In genomic region chr18:13159579-13159978, GRCh38 we compare ENCODE assay signal across 8 cellular contexts. TPM values are rescaled to one million over a fixed set of nuclear protein-coding genes. Genes with fewer than 3 reads are reported as not detected.
DNase-seq lines count a peak whose midpoint lies in the region; TF ChIP-seq lines count a peak whose summit lies in the region.

No MANE protein-coding gene starts in this region.

- H3K56ac ChIP-seq in H9 (ENCODE audit: insufficient read length, low read depth, low read length) = no peak overlapping the region

- no peak overlapping the region for H4K8ac ChIP-seq in H9 (replicated peaks; ENCODE audit: insufficient read length, low read depth, low read length)

- H3K27ac Mint-ChIP-seq in H9 = no peak overlapping the region

- H3K27me3 ChIP-seq in H9 (ENCODE audit: insufficient read depth, low read length) (no peaks in the 10 kb centered on the region), iPS DF 6.9 (ENCODE audit: control insufficient read depth, insufficient read depth, low read length) (peaks cover 1% of the 10 kb centered on the region; the same call in 1 of the 2 replicates), spleen (replicated peaks in 1 of 7) (no peaks in the 10 kb centered on the region)

- no CpG with 5 or more reads among the region's 5 CpGs for WGBS in H9 (ENCODE audit: extremely low coverage, insufficient read length, low lambda C conversion rate)
- WGBS in iPS DF 6.9 (ENCODE audit: insufficient coverage, insufficient read length) = no CpG with 5 or more reads among the region's 5 CpGs
- 39 to 53% (median 43%) methylated on average over 5 of the region's 5 CpGs for WGBS in spleen, 5 donors

- no peak overlapping the region for H2BK120ac ChIP-seq in H9 (ENCODE audit: low read depth, low read length, poor library complexity, severe bottlenecking)

- H3K9ac ChIP-seq in H9 (ENCODE audit: extremely low read depth, insufficient read length, low read length) = no peak overlapping the region

- no peak overlapping the region for H3K4me3 Mint-ChIP-seq in H9

- H3K79me2 ChIP-seq in H9 (ENCODE audit: insufficient read depth, low read length) = no peaks in the 10 kb centered on the region

- no peak overlapping the region for H3K4me2 ChIP-seq in H9 (ENCODE audit: insufficient read depth, insufficient read length, low read length)

- H3K27ac ChIP-seq in H9 (ENCODE audit: insufficient read length, low read depth, low read length) = no peak overlapping the region
- H3K27ac ChIP-seq in iPS DF 6.9 (ENCODE audit: low read length) = no peak overlapping the region
- no peak overlapping the region for H3K27ac ChIP-seq in spleen

- no peak overlapping the region for H2BK5ac ChIP-seq in H9 (ENCODE audit: insufficient read length, low read length)

- H4K5ac ChIP-seq in H9 (ENCODE audit: insufficient read length, low read depth, low read length) = no peak overlapping the region

- H3K4me3 ChIP-seq in iPS DF 6.9 (ENCODE audit: low read length) (no peak overlapping the region), spleen (no peak overlapping the region)

- TF ChIP-seq POLR2A in spleen (IDR thresholded peaks at IDR 0.05) = no peak

- TF ChIP-seq CTCF in H9 (conservative IDR thresholded peaks at IDR 0.05) (peak; percentile 87), spleen (IDR thresholded peaks at IDR 0.05 in 8 of 11, conservative IDR thresholded peaks at IDR 0.05 in 3 of 11) (peak; percentile 60 to 95 (median 85))

- no peak overlapping the region for H4K91ac ChIP-seq in H9 (ENCODE audit: insufficient read length, low read depth, low read length)

- H3K4me1 ChIP-seq in H9 (ENCODE audit: insufficient read depth, low read length) (no peaks in the 10 kb centered on the region), iPS DF 6.9 (ENCODE audit: control insufficient read depth, insufficient read depth, low read length) (no peaks in the 10 kb centered on the region; the same call in 1 of the 2 replicates), spleen (peaks cover 0 to 4% (median 1%) of the 10 kb centered on the region in 6 donors)

- H2AFZ ChIP-seq in H9 (ENCODE audit: low read length) = no peak overlapping the region

- H3K9me3 ChIP-seq in H9 (ENCODE audit: control insufficient read depth, low read depth, low read length) (no peaks in the 10 kb centered on the region), iPS DF 6.9 (ENCODE audit: control insufficient read depth, insufficient read depth, low read length) (no peaks in the 10 kb centered on the region), spleen (peaks cover 0 to 46% (median 42%) of the 10 kb centered on the region in 8 donors)

- no peaks in the 10 kb centered on the region for H3K36me3 ChIP-seq in iPS DF 6.9 (ENCODE audit: control insufficient read depth, insufficient read depth, low read length)
- H3K36me3 ChIP-seq in spleen = no peaks in the 10 kb centered on the region

- H3K14ac ChIP-seq in H9 (ENCODE audit: insufficient read depth, low read length) = no peak overlapping the region

- no peak overlapping the region for H3K23ac ChIP-seq in H9 (ENCODE audit: insufficient read length, low read depth, low read length)

- DNase-seq in COLO829 (ENCODE audit: low spot score) = peak; percentile 89
- peak; percentile 48 for DNase-seq in H9
- peak; percentile 52 for DNase-seq in NCI-H460 (ENCODE audit: extremely low read depth, low read depth)
- DNase-seq in astrocyte of the hippocampus (ENCODE audit: low read depth, low spot score) = peak; percentile 77
- DNase-seq in iPS DF 6.9 (ENCODE audit: low read depth, low spot score) = peak; percentile 63
- no peak for DNase-seq in spleen
- no peak for DNase-seq in stimulated activated CD8-positive, alpha-beta memory T cell treated with anti-CD3 and anti-CD28 coated beads, Interleukin-4, amount 100 ng/mL, for 48 hours
- no peak for DNase-seq in T1000 (lab: John Stamatoyannopoulos, UW)

- no peak overlapping the region for H3T11ph ChIP-seq in H9 (ENCODE audit: low read length)

- intact Hi-C loops in spleen (cut with DNase I; ENCODE audit: low total_unique reads) = no loop called here

- H3K79me1 ChIP-seq in H9 (ENCODE audit: insufficient read depth, low read depth, low read length, poor library complexity, severe bottlenecking) = no peaks in the 10 kb centered on the region

- H4K20me1 ChIP-seq in H9 (ENCODE audit: control insufficient read depth, insufficient read depth, insufficient read length) = no peaks in the 10 kb centered on the region

- no peaks in the 10 kb centered on the region for H3K23me2 ChIP-seq in H9 (ENCODE audit: insufficient read length, low read depth, low read length, poor library complexity, severe bottlenecking)

- no peak overlapping the region for H2BK20ac ChIP-seq in H9 (ENCODE audit: low read depth, low read length, poor library complexity, severe bottlenecking)

- peaks cover 0 to 2% of the 10 kb centered on the region in 2 experiments; a peak in 1 of 4 replicates for H3K4me1 Mint-ChIP-seq in H9

- H3K36me3 Mint-ChIP-seq in H9 (ENCODE audit: insufficient read depth in 1 of 3, low read depth in 3 of 3) = peaks cover 5 to 15% (median 6%) of the 10 kb centered on the region in 3 experiments

- H2BK15ac ChIP-seq in H9 (ENCODE audit: low read depth, low read length) = no peak overlapping the region

- peaks cover 29 to 32% of the 10 kb centered on the region in 2 experiments for H3K9me3 Mint-ChIP-seq in H9

- H2BK12ac ChIP-seq in H9 (ENCODE audit: insufficient read length, low read depth, low read length) = no peak overlapping the region

- no peaks in the 10 kb centered on the region; the same call in 1 of the 2 replicates for H3K27me3 Mint-ChIP-seq in H9 (ENCODE audit: low read depth)

- H3K18ac ChIP-seq in H9 (ENCODE audit: insufficient read length, low read depth, low read length) = no peak overlapping the region

- H2AK5ac ChIP-seq in H9 (ENCODE audit: insufficient read length, low read length) = no peak overlapping the region

- no peak overlapping the region for H3K4ac ChIP-seq in H9 (ENCODE audit: low read depth, low read length)

RNA-seq across cellular contexts. Expression of gene LDLRAD4, which starts 59.0 kb away (rescaled TPM):
- total RNA-seq in H9 (2021) (1.8 and 3.9 TPM in 2 replicates), spleen (10 to 100 TPM; 34.2 to 80.8 (median 57.8) TPM)
- not detected in 2 replicates for total RNA-seq in NCI-H460 (2014; rRNA removed; shearing (Covaris generic))
- not detected in 2 replicates for polyA plus RNA-seq in NCI-H460 (2014; cell fraction: nucleus; rRNA removed)
- 1 to 10 TPM; 4.5 to 6.2 (median 5.2) TPM for polyA plus RNA-seq in spleen

Comparison
In these comparisons a context has a peak if more than half of its experiments do, and no peak if none do; other contexts are left out.
1. DNase-seq: peak in COLO829 (single experiment), H9 (single experiment), NCI-H460 (single experiment), astrocyte of the hippocampus (single experiment) and iPS DF 6.9 (single experiment); none in spleen (single experiment), stimulated activated CD8-positive, alpha-beta memory T cell treated with anti-CD3 and anti-CD28 coated beads, Interleukin-4, amount 100 ng/mL, for 48 hours (single experiment) and T1000 (single experiment).